In the genomic region with DNA sequence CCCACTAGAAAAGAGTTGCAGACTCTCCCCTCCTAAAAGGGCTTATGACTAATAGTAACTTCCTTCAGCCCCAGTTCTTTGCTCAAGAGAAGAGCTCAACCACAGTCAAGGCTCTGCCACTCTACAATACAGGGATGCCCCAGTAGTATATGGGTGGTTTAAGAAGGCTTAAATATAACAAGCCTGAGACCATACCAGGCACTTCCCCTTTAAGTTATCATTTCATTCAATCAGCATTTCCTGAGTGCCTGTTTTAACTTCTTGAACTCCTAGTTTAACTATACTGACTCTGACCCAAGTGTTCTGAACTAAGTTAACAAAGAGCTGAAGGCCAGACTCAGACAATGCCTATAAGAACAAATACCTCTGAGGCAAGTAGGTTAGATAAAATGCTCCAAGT, we compare ENCODE assay signal across 1 cellular context.
A peak's percentile ranks its signal among the peaks of the same experiment; 100 is the strongest.
TF ChIP-seq lines count a peak whose summit lies in the region.

No MANE protein-coding gene starts in this region.

TF ChIP-seq in K562, 482 proteins besides CTCF, POLR2A, EP300 and RAD21 (continues in another document):
- TF ChIP-seq FOSL1 (tag; conservative IDR thresholded peaks at IDR 0.05) = 0 out of 2 replicates have a peak, but pooled peaks have one; percentile 12
- TF ChIP-seq HSF4 (CRISPR knock-in tag; IDR thresholded peaks at IDR 0.05; ENCODE audit: borderline replicate concordance) = no peak
- no peak for TF ChIP-seq TBP (optimal IDR thresholded peaks at IDR 0.05; ENCODE audit: low read depth, low read length)
- TF ChIP-seq MXI1 (IDR thresholded peaks at IDR 0.05; ENCODE audit: low read depth, low read length) = no peak
- no peak for TF ChIP-seq HNRNPK (IDR thresholded peaks at IDR 0.05; ENCODE audit: low read depth, low read length, poor library complexity, severe bottlenecking)
- TF ChIP-seq, protein P1, sequence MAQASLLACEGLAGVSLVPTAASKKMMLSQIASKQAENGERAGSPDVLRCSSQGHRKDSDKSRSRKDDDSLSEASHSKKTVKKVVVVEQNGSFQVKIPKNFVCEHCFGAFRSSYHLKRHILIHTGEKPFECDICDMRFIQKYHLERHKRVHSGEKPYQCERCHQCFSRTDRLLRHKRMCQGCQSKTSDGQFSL (CRISPR knock-in tag; IDR thresholded peaks at IDR 0.05) = no peak
- TF ChIP-seq, protein P1 (tag; IDR thresholded peaks at IDR 0.05) = no peak
- TF ChIP-seq DDX20 (tag; IDR thresholded peaks at IDR 0.05; ENCODE audit: low read depth) = no peak
- TF ChIP-seq, protein P2, sequence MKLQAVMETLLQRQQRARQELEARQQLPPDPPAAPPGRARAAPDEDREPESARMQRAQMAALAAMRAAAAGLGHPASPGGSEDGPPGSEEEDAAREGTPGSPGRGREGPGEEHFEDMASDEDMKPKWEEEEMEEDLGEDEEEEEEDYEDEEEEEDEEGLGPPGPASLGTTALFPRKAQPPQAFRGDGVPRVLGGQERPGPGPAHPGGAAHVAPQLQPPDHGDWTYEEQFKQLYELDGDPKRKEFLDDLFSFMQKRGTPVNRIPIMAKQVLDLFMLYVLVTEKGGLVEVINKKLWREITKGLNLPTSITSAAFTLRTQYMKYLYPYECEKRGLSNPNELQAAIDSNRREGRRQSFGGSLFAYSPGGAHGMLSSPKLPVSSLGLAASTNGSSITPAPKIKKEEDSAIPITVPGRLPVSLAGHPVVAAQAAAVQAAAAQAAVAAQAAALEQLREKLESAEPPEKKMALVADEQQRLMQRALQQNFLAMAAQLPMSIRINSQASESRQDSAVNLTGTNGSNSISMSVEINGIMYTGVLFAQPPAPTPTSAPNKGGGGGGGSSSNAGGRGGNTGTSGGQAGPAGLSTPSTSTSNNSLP (IDR thresholded peaks at IDR 0.05; ENCODE audit: borderline replicate concordance, low read depth, low read length) = no peak
- no peak for TF ChIP-seq ZNF668 (CRISPR knock-in tag; IDR thresholded peaks at IDR 0.05)
- TF ChIP-seq, protein P3, sequence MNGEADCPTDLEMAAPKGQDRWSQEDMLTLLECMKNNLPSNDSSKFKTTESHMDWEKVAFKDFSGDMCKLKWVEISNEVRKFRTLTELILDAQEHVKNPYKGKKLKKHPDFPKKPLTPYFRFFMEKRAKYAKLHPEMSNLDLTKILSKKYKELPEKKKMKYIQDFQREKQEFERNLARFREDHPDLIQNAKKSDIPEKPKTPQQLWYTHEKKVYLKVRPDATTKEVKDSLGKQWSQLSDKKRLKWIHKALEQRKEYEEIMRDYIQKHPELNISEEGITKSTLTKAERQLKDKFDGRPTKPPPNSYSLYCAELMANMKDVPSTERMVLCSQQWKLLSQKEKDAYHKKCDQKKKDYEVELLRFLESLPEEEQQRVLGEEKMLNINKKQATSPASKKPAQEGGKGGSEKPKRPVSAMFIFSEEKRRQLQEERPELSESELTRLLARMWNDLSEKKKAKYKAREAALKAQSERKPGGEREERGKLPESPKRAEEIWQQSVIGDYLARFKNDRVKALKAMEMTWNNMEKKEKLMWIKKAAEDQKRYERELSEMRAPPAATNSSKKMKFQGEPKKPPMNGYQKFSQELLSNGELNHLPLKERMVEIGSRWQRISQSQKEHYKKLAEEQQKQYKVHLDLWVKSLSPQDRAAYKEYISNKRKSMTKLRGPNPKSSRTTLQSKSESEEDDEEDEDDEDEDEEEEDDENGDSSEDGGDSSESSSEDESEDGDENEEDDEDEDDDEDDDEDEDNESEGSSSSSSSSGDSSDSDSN (IDR thresholded peaks at IDR 0.05; ENCODE audit: borderline replicate concordance in 1 of 2, low read depth in 2 of 2, low read length in 2 of 2) = no peak
- no peak for TF ChIP-seq RBBP5 (IDR thresholded peaks at IDR 0.05; ENCODE audit: borderline replicate concordance, insufficient read depth, low read length, poor library complexity, severe bottlenecking)
- TF ChIP-seq, protein P4, sequence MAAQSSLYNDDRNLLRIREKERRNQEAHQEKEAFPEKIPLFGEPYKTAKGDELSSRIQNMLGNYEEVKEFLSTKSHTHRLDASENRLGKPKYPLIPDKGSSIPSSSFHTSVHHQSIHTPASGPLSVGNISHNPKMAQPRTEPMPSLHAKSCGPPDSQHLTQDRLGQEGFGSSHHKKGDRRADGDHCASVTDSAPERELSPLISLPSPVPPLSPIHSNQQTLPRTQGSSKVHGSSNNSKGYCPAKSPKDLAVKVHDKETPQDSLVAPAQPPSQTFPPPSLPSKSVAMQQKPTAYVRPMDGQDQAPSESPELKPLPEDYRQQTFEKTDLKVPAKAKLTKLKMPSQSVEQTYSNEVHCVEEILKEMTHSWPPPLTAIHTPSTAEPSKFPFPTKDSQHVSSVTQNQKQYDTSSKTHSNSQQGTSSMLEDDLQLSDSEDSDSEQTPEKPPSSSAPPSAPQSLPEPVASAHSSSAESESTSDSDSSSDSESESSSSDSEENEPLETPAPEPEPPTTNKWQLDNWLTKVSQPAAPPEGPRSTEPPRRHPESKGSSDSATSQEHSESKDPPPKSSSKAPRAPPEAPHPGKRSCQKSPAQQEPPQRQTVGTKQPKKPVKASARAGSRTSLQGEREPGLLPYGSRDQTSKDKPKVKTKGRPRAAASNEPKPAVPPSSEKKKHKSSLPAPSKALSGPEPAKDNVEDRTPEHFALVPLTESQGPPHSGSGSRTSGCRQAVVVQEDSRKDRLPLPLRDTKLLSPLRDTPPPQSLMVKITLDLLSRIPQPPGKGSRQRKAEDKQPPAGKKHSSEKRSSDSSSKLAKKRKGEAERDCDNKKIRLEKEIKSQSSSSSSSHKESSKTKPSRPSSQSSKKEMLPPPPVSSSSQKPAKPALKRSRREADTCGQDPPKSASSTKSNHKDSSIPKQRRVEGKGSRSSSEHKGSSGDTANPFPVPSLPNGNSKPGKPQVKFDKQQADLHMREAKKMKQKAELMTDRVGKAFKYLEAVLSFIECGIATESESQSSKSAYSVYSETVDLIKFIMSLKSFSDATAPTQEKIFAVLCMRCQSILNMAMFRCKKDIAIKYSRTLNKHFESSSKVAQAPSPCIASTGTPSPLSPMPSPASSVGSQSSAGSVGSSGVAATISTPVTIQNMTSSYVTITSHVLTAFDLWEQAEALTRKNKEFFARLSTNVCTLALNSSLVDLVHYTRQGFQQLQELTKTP (IDR thresholded peaks at IDR 0.05; ENCODE audit: low read depth in 1 of 2, partially characterized antibody in 2 of 2) = peak in 1 of 2 experiments; percentile 27
- no peak for TF ChIP-seq ZNF551 (CRISPR knock-in tag; IDR thresholded peaks at IDR 0.05)
- TF ChIP-seq, protein P5, sequence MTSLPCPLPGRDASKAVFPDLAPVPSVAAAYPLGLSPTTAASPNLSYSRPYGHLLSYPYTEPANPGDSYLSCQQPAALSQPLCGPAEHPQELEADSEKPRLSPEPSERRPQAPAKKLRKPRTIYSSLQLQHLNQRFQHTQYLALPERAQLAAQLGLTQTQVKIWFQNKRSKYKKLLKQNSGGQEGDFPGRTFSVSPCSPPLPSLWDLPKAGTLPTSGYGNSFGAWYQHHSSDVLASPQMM (CRISPR knock-in tag; IDR thresholded peaks at IDR 0.05) = no peak
- 0 out of 2 replicates have a peak, but pooled peaks have one; percentile 5 for TF ChIP-seq TOE1 (IDR thresholded peaks at IDR 0.05; ENCODE audit: borderline replicate concordance)
- no peak for TF ChIP-seq TOE1 (CRISPR knock-in tag; IDR thresholded peaks at IDR 0.05; ENCODE audit: borderline replicate concordance, low read depth)
- TF ChIP-seq HCFC1 (IDR thresholded peaks at IDR 0.05; ENCODE audit: low read depth, low read length) = no peak
- 0 out of 2 replicates have a peak, but pooled peaks have one; percentile 36 for TF ChIP-seq GABPB1 (CRISPR knock-in tag; IDR thresholded peaks at IDR 0.05)
- TF ChIP-seq ZNF316 (IDR thresholded peaks at IDR 0.05) = peak; percentile 50
- TF ChIP-seq, protein P6, sequence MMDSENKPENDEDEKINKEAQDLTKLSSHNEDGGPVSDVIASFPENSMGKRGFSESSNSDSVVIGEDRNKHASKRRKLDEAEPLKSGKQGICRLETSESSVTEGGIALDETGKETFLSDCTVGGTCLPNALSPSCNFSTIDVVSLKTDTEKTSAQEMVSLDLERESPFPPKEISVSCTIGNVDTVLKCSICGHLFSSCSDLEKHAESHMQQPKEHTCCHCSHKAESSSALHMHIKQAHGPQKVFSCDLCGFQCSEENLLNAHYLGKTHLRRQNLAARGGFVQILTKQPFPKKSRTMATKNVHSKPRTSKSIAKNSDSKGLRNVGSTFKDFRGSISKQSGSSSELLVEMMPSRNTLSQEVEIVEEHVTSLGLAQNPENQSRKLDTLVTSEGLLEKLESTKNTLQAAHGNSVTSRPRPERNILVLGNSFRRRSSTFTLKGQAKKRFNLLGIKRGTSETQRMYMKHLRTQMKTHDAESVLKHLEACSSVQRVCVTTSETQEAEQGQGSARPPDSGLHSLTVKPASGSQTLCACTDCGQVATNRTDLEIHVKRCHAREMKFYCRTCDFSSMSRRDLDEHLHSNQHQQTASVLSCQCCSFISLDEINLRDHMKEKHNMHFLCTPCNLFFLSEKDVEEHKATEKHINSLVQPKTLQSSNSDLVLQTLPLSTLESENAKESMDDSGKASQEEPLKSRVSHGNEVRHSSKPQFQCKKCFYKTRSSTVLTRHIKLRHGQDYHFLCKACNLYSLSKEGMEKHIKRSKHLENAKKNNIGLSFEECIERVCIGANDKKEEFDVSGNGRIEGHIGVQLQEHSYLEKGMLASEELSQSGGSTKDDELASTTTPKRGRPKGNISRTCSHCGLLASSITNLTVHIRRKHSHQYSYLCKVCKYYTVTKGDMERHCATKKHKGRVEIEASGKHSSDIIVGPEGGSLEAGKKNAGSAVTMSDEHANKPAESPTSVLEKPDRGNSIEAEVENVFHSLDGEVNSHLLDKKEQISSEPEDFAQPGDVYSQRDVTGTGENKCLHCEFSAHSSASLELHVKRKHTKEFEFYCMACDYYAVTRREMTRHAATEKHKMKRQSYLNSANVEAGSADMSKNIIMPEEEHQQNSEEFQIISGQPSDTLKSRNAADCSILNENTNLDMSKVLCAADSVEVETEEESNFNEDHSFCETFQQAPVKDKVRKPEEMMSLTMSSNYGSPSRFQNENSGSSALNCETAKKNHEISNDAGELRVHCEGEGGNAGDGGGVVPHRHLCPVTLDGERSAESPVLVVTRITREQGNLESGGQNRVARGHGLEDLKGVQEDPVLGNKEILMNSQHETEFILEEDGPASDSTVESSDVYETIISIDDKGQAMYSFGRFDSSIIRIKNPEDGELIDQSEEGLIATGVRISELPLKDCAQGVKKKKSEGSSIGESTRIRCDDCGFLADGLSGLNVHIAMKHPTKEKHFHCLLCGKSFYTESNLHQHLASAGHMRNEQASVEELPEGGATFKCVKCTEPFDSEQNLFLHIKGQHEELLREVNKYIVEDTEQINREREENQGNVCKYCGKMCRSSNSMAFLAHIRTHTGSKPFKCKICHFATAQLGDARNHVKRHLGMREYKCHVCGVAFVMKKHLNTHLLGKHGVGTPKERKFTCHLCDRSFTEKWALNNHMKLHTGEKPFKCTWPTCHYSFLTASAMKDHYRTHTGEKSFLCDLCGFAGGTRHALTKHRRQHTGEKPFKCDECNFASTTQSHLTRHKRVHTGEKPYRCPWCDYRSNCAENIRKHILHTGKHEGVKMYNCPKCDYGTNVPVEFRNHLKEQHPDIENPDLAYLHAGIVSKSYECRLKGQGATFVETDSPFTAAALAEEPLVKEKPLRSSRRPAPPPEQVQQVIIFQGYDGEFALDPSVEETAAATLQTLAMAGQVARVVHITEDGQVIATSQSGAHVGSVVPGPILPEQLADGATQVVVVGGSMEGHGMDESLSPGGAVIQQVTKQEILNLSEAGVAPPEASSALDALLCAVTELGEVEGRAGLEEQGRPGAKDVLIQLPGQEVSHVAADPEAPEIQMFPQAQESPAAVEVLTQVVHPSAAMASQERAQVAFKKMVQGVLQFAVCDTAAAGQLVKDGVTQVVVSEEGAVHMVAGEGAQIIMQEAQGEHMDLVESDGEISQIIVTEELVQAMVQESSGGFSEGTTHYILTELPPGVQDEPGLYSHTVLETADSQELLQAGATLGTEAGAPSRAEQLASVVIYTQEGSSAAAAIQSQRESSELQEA (IDR thresholded peaks at IDR 0.05; ENCODE audit: low read depth) = no peak
- TF ChIP-seq, protein P7, sequence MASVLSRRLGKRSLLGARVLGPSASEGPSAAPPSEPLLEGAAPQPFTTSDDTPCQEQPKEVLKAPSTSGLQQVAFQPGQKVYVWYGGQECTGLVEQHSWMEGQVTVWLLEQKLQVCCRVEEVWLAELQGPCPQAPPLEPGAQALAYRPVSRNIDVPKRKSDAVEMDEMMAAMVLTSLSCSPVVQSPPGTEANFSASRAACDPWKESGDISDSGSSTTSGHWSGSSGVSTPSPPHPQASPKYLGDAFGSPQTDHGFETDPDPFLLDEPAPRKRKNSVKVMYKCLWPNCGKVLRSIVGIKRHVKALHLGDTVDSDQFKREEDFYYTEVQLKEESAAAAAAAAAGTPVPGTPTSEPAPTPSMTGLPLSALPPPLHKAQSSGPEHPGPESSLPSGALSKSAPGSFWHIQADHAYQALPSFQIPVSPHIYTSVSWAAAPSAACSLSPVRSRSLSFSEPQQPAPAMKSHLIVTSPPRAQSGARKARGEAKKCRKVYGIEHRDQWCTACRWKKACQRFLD (CRISPR knock-in tag; IDR thresholded peaks at IDR 0.05) = 0 out of 2 replicates have a peak, but pooled peaks have one; percentile 18
- TF ChIP-seq, protein P8, sequence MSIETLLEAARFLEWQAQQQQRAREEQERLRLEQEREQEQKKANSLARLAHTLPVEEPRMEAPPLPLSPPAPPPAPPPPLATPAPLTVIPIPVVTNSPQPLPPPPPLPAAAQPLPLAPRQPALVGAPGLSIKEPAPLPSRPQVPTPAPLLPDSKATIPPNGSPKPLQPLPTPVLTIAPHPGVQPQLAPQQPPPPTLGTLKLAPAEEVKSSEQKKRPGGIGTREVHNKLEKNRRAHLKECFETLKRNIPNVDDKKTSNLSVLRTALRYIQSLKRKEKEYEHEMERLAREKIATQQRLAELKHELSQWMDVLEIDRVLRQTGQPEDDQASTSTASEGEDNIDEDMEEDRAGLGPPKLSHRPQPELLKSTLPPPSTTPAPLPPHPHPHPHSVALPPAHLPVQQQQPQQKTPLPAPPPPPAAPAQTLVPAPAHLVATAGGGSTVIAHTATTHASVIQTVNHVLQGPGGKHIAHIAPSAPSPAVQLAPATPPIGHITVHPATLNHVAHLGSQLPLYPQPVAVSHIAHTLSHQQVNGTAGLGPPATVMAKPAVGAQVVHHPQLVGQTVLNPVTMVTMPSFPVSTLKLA (conservative IDR thresholded peaks at IDR 0.05) = no peak
- TF ChIP-seq, protein P9, sequence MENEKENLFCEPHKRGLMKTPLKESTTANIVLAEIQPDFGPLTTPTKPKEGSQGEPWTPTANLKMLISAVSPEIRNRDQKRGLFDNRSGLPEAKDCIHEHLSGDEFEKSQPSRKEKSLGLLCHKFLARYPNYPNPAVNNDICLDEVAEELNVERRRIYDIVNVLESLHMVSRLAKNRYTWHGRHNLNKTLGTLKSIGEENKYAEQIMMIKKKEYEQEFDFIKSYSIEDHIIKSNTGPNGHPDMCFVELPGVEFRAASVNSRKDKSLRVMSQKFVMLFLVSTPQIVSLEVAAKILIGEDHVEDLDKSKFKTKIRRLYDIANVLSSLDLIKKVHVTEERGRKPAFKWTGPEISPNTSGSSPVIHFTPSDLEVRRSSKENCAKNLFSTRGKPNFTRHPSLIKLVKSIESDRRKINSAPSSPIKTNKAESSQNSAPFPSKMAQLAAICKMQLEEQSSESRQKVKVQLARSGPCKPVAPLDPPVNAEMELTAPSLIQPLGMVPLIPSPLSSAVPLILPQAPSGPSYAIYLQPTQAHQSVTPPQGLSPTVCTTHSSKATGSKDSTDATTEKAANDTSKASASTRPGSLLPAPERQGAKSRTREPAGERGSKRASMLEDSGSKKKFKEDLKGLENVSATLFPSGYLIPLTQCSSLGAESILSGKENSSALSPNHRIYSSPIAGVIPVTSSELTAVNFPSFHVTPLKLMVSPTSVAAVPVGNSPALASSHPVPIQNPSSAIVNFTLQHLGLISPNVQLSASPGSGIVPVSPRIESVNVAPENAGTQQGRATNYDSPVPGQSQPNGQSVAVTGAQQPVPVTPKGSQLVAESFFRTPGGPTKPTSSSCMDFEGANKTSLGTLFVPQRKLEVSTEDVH (IDR thresholded peaks at IDR 0.05; ENCODE audit: low read depth, partially characterized antibody) = no peak
- no peak for TF ChIP-seq NR2C1 (IDR thresholded peaks at IDR 0.05)
- no peak for TF ChIP-seq NR2C1 (tag; IDR thresholded peaks at IDR 0.05)
- no peak for TF ChIP-seq IFI16 (CRISPR knock-in tag; IDR thresholded peaks at IDR 0.05)
